1 cellular context compared by ENCODE assay signal in genomic region chr5:68080282-68081050, GRCh38.
TF ChIP-seq lines count a peak whose summit lies in the region.

No MANE protein-coding gene starts in this region.

TF ChIP-seq in HepG2, 621 proteins besides CTCF, POLR2A, EP300 and RAD21 (continued from another document and continues in another):
- TF ChIP-seq, protein P1, sequence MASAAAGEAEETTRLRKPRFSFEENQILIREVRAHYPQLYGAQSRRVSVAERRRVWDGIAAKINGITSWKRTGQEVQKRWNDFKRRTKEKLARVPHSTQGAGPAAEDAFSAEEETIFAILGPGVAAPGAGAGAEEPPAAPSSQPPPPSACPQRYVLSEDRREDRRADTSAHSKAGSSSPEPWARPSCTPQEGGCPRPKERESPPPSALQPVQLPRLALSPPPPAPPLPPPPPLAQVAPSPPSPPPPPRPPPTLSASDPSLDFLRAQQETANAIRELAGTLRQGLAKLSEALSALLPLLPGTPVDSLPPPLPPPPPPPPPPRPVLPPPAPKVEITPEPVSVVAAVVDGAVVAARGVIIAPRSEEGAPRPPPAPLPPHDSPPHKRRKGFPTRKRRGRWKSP (CRISPR knock-in tag; IDR thresholded peaks at IDR 0.05) = no peak
- TF ChIP-seq GABPA (IDR thresholded peaks at IDR 0.05; ENCODE audit: low read depth, low read length) (no peak), GABPA (CRISPR knock-in tag; IDR thresholded peaks at IDR 0.05; ENCODE audit: low read depth) (no peak), GLI4 (CRISPR knock-in tag; IDR thresholded peaks at IDR 0.05; ENCODE audit: borderline replicate concordance) (no peak), THAP11 (CRISPR knock-in tag; IDR thresholded peaks at IDR 0.05) (peak; percentile 14), ZUFSP (CRISPR knock-in tag; IDR thresholded peaks at IDR 0.05; ENCODE audit: borderline replicate concordance) (no peak), JUNB (CRISPR knock-in tag; IDR thresholded peaks at IDR 0.05; ENCODE audit: borderline replicate concordance) (no peak), SKI (IDR thresholded peaks at IDR 0.05; ENCODE audit: partially characterized antibody) (no peak), DMTF1 (CRISPR knock-in tag; IDR thresholded peaks at IDR 0.05) (no peak), ZNF766 (CRISPR knock-in tag; IDR thresholded peaks at IDR 0.05; ENCODE audit: borderline replicate concordance) (no peak), ZNF703 (CRISPR knock-in tag; IDR thresholded peaks at IDR 0.05; ENCODE audit: borderline replicate concordance) (no peak), NKX3-1 (CRISPR knock-in tag; IDR thresholded peaks at IDR 0.05) (no peak), FOSL2 (CRISPR knock-in tag; IDR thresholded peaks at IDR 0.05) (no peak), TFAP4 (IDR thresholded peaks at IDR 0.05; ENCODE audit: borderline replicate concordance, low read depth) (peak; percentile 52; the same call in 1 of the 2 replicates), ZFP37 (CRISPR knock-in tag; IDR thresholded peaks at IDR 0.05; ENCODE audit: borderline replicate concordance) (no peak), BRD4 (CRISPR knock-in tag; IDR thresholded peaks at IDR 0.05) (peak; percentile 16; the same call in 1 of the 2 replicates), FOXA3 (CRISPR knock-in tag; IDR thresholded peaks at IDR 0.05) (peak; percentile 72), ZNF563 (CRISPR knock-in tag; IDR thresholded peaks at IDR 0.05) (no peak), KMT2B (CRISPR knock-in tag; IDR thresholded peaks at IDR 0.05) (no peak), ZNF605 (CRISPR knock-in tag; IDR thresholded peaks at IDR 0.05) (no peak), MAFG (CRISPR knock-in tag; IDR thresholded peaks at IDR 0.05) (no peak), GZF1 (CRISPR knock-in tag; IDR thresholded peaks at IDR 0.05) (no peak), ZNF687 (CRISPR knock-in tag; IDR thresholded peaks at IDR 0.05) (no peak), ZNF317 (CRISPR knock-in tag; IDR thresholded peaks at IDR 0.05) (0 out of 2 replicates have a peak, but pooled peaks have one; percentile 36), FOXO1 (CRISPR knock-in tag; IDR thresholded peaks at IDR 0.05) (peak; percentile 73; the same call in 1 of the 2 replicates), ZNF773 (CRISPR knock-in tag; IDR thresholded peaks at IDR 0.05; ENCODE audit: borderline replicate concordance) (no peak), ZNF234 (CRISPR knock-in tag; conservative IDR thresholded peaks at IDR 0.05) (no peak), ZNF558 (CRISPR knock-in tag; IDR thresholded peaks at IDR 0.05; ENCODE audit: borderline replicate concordance) (no peak), PCBP1 (IDR thresholded peaks at IDR 0.05; ENCODE audit: borderline replicate concordance, low read depth, low read length) (no peak), ZNF670 (CRISPR knock-in tag; IDR thresholded peaks at IDR 0.05; ENCODE audit: borderline replicate concordance) (0 out of 2 replicates have a peak, but pooled peaks have one; percentile 58), ZNF567 (CRISPR knock-in tag; IDR thresholded peaks at IDR 0.05; ENCODE audit: borderline replicate concordance) (no peak), MIER2 (CRISPR knock-in tag; IDR thresholded peaks at IDR 0.05) (no peak), ZBTB34 (CRISPR knock-in tag; IDR thresholded peaks at IDR 0.05) (no peak; the same call in 1 of the 2 replicates), ZMAT3 (CRISPR knock-in tag; conservative IDR thresholded peaks at IDR 0.05) (no peak), TRAFD1 (CRISPR knock-in tag; IDR thresholded peaks at IDR 0.05; ENCODE audit: borderline replicate concordance) (no peak), CEBPG (CRISPR knock-in tag; IDR thresholded peaks at IDR 0.05) (peak; percentile 81), ZSCAN25 (CRISPR knock-in tag; IDR thresholded peaks at IDR 0.05) (0 out of 2 replicates have a peak, but pooled peaks have one; percentile 19), ZNF549 (CRISPR knock-in tag; IDR thresholded peaks at IDR 0.05) (no peak), NFE2L2 (IDR thresholded peaks at IDR 0.05; ENCODE audit: low read length) (no peak), IKZF4 (CRISPR knock-in tag; IDR thresholded peaks at IDR 0.05; ENCODE audit: borderline replicate concordance, low read depth, not compliant biosample characterization) (no peak), ZIK1 (CRISPR knock-in tag; IDR thresholded peaks at IDR 0.05; ENCODE audit: borderline replicate concordance, low read depth) (no peak), NFIC (IDR thresholded peaks at IDR 0.05; ENCODE audit: low read length) (0 out of 2 replicates have a peak, but pooled peaks have one; percentile 49), ZSCAN29 (CRISPR knock-in tag; conservative IDR thresholded peaks at IDR 0.05) (no peak)
- TF ChIP-seq, protein P2, sequence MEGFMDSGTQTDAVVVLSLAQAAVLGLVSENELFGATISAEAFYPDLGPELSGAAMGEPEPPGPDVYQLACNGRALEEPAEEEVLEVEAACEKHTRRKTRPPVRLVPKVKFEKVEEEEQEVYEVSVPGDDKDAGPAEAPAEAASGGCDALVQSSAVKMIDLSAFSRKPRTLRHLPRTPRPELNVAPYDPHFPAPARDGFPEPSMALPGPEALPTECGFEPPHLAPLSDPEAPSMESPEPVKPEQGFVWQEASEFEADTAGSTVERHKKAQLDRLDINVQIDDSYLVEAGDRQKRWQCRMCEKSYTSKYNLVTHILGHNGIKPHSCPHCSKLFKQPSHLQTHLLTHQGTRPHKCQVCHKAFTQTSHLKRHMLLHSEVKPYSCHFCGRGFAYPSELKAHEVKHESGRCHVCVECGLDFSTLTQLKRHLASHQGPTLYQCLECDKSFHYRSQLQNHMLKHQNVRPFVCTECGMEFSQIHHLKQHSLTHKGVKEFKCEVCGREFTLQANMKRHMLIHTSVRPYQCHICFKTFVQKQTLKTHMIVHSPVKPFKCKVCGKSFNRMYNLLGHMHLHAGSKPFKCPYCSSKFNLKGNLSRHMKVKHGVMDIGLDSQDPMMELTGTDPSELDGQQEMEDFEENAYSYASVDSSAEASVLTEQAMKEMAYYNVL (CRISPR knock-in tag; IDR thresholded peaks at IDR 0.05; ENCODE audit: borderline replicate concordance) = peak; percentile 52; the same call in 1 of the 2 replicates
- TF ChIP-seq, protein P3, sequence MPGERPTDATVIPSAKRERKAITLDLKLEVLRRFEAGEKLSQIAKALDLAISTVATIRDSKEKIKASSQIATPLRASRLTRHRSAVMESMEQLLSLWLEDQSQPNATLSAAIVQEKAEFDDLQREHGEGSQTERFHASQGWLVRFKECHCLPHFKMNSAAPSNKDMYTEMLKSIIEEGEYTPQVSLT (CRISPR knock-in tag; IDR thresholded peaks at IDR 0.05; ENCODE audit: borderline replicate concordance, low read depth) = no peak
- TF ChIP-seq, protein P4, sequence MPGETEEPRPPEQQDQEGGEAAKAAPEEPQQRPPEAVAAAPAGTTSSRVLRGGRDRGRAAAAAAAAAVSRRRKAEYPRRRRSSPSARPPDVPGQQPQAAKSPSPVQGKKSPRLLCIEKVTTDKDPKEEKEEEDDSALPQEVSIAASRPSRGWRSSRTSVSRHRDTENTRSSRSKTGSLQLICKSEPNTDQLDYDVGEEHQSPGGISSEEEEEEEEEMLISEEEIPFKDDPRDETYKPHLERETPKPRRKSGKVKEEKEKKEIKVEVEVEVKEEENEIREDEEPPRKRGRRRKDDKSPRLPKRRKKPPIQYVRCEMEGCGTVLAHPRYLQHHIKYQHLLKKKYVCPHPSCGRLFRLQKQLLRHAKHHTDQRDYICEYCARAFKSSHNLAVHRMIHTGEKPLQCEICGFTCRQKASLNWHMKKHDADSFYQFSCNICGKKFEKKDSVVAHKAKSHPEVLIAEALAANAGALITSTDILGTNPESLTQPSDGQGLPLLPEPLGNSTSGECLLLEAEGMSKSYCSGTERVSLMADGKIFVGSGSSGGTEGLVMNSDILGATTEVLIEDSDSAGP (CRISPR knock-in tag; IDR thresholded peaks at IDR 0.05; ENCODE audit: borderline replicate concordance) = no peak
- TF ChIP-seq, protein P5, sequence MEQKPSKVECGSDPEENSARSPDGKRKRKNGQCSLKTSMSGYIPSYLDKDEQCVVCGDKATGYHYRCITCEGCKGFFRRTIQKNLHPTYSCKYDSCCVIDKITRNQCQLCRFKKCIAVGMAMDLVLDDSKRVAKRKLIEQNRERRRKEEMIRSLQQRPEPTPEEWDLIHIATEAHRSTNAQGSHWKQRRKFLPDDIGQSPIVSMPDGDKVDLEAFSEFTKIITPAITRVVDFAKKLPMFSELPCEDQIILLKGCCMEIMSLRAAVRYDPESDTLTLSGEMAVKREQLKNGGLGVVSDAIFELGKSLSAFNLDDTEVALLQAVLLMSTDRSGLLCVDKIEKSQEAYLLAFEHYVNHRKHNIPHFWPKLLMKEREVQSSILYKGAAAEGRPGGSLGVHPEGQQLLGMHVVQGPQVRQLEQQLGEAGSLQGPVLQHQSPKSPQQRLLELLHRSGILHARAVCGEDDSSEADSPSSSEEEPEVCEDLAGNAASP (CRISPR knock-in tag; IDR thresholded peaks at IDR 0.05; ENCODE audit: borderline replicate concordance) = peak; percentile 72
